Comparison of ENCODE assay signal across 20 cellular contexts in genomic region chr5:96300986-96301385, GRCh38.
A peak's percentile ranks its signal among the peaks of the same experiment; 100 is the strongest.
DNase-seq lines count a peak whose midpoint lies in the region; ATAC-seq and TF ChIP-seq lines count a peak whose summit lies in the region.
"Had no signal": no experiment of that assay in that cellular context is flagged by ENCODE, and none has a peak within 500 bp of the region (broad histone marks: within the 10 kb centered on the region; RNA-seq: fewer than 3 reads in every experiment).

No MANE protein-coding gene starts in this region.

- H3K9me3 ChIP-seq in Loucy (ENCODE audit: insufficient read depth, low read depth, low read length) = 0 out of 2 replicates have a peak, but pooled peaks cover 5% of the 10 kb centered on the region
- no peaks in the 10 kb centered on the region for H3K9me3 ChIP-seq in neutrophil
- H3K9me3 ChIP-seq: SJSA1 had no signal

- H3K36me3 ChIP-seq in Loucy (ENCODE audit: insufficient read depth, low read length) = no peaks in the 10 kb centered on the region
- no peaks in the 10 kb centered on the region for H3K36me3 ChIP-seq in neutrophil
- H3K36me3 ChIP-seq: SJSA1 had no signal

- peak overlapping the region; percentile 35 for H3K4me2 ChIP-seq in Loucy (ENCODE audit: low read depth, low read length, poor library complexity, severe bottlenecking)
- H3K4me2 ChIP-seq: PC-9 had no signal

- peak; percentile 46 for DNase-seq in SIG-M5 treated with dmso at 0.1 percent for 504 hours (lab: John Stamatoyannopoulos, UW; ENCODE audit: unreplicated experiment)
- no peak for DNase-seq in SIG-M5 (lab: John Stamatoyannopoulos, UW)
- DNase-seq in SKM-1 treated with dmso at 0.1 percent for 144 hours (lab: John Stamatoyannopoulos, UW; ENCODE audit: unreplicated experiment) = peak; percentile 53
- DNase-seq in Right ventricle myocardium superior = no peak
- DNase-seq in NCI-H774 (lab: John Stamatoyannopoulos, UW) = no peak
- DNase-seq: CD8-positive, alpha-beta memory T cell; DMS79; H9; NCI-H1048; NCI-H1436; NCI-H2029; NCI-H2171; NCI-H526 treated with DMSO at 0.1 percent for 48 hours; NK-92 treated with Interleukin-12 subunit alpha and Interleukin-12 subunit beta, amount 100 ng/mL, for 24 hours; PC-9 had no signal

- no peak overlapping the region for H3K9ac ChIP-seq in Loucy (ENCODE audit: low read depth, low read length, poor library complexity, severe bottlenecking)

- no peak for ATAC-seq in Right ventricle myocardium superior (ENCODE audit: poor library complexity)
- ATAC-seq in HG03354 (IDR thresholded peaks at IDR 0.05; ENCODE audit: poor library complexity, severe bottlenecking, unreplicated experiment) = no peak

- H3F3A ChIP-seq in Loucy (ENCODE audit: low read depth) = no peaks in the 10 kb centered on the region

- no peaks in the 10 kb centered on the region for H3K27me3 ChIP-seq in Loucy (ENCODE audit: insufficient read depth, low read length, poor library complexity, severe bottlenecking)
- no peaks in the 10 kb centered on the region for H3K27me3 ChIP-seq in neutrophil
- H3K27me3 ChIP-seq: SJSA1 had no signal

- H3K4me1 ChIP-seq in Loucy (ENCODE audit: insufficient read depth, low read length, poor library complexity, severe bottlenecking) (no peaks in the 10 kb centered on the region), neutrophil (ENCODE audit: control insufficient read depth in 1 of 2, insufficient read depth in 1 of 2, low read depth in 1 of 2, low read length in 1 of 2) (peaks cover 53 to 65% of the 10 kb centered on the region in 2 experiments)

- intact Hi-C loops in Right ventricle myocardium superior (cut with DNase I) = no loop called here

- H3K9me2 ChIP-seq in Loucy (replicated peaks; ENCODE audit: low read depth, low read length) = no peaks in the 10 kb centered on the region

- peak overlapping the region; percentile 59 for H3K27ac ChIP-seq in neutrophil
- H3K27ac ChIP-seq: PC-9, RWPE1, SJSA1 had no signal

- no peaks in the 10 kb centered on the region for H4K20me1 ChIP-seq in Loucy (ENCODE audit: insufficient read depth, low read length, poor library complexity, severe bottlenecking)

- no peak overlapping the region for H3K4me3 ChIP-seq in Loucy (ENCODE audit: low read length, poor library complexity, severe bottlenecking)
- no peak overlapping the region for H3K4me3 ChIP-seq in neutrophil (ENCODE audit: low read depth in 1 of 2, low read length in 1 of 2)
- H3K4me3 ChIP-seq: PC-9, SJSA1 had no signal

- H2AFZ ChIP-seq in Loucy (ENCODE audit: low read length) = no peak overlapping the region
- H2AFZ ChIP-seq: PC-9 had no signal

- H3K79me2 ChIP-seq in Loucy (ENCODE audit: insufficient read depth, low read length) = no peaks in the 10 kb centered on the region

- TF ChIP-seq CTCF in Loucy (conservative IDR thresholded peaks at IDR 0.05; ENCODE audit: low read length) (no peak), neutrophil (IDR thresholded peaks at IDR 0.05) (no peak)

Comparison
In these comparisons a context has a peak if more than half of its experiments do, and no peak if none do; other contexts are left out.
1. DNase-seq: peak in SIG-M5 treated with dmso at 0.1 percent for 504 hours (single experiment) and SKM-1 treated with dmso at 0.1 percent for 144 hours (single experiment); none in SIG-M5 (single experiment), Right ventricle myocardium superior (single experiment) and NCI-H774 (single experiment).